13 cellular contexts compared by ENCODE assay signal in the genomic region with DNA sequence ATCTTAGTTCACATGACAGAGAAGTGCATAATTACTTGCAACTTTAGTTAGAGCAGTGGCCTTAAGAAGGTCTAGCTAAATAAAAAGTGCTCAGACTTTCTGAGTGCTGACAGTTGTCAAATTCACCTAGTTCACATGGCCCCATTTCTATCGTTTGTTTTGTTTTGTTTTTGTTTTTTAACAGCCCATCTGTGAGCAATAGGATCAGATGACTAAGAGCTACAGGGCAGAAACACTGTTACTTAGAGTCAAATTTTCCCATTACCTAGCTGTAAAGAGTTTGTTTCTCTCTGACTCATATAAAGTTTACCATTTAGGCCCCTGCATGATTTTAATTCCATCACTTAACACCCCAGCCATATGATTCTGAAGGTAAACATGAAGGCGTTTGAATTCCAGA. TPM values are rescaled to one million over a fixed set of nuclear protein-coding genes. Genes with fewer than 3 reads are reported as not detected.
A peak's percentile ranks its signal among the peaks of the same experiment; 100 is the strongest.
DNase-seq lines count a peak whose midpoint lies in the region; ATAC-seq and TF ChIP-seq lines count a peak whose summit lies in the region.
"Had no signal": no experiment of that assay in that cellular context is flagged by ENCODE, and none has a peak within 500 bp of the region (broad histone marks: within the 10 kb centered on the region; RNA-seq: fewer than 3 reads in every experiment).

No MANE protein-coding gene starts in this region.

- no peak for ATAC-seq in lower lobe of right lung
- ATAC-seq: mucosa of descending colon had no signal

- POLR2A ChIA-PET in SK-N-SH (lab: Yijun Ruan, JAX) = no interaction called here

- peaks cover 0 to 96% of the 10 kb centered on the region in 2 experiments; a peak in 3 of 4 replicates for H3K4me1 ChIP-seq in SK-N-SH (ENCODE audit: control insufficient read depth in 1 of 2, insufficient read depth in 2 of 2, low read depth in 1 of 2, low read length in 1 of 2)
- H3K4me1 ChIP-seq in smooth muscle cell (ENCODE audit: low read depth) = no peaks in the 10 kb centered on the region
- peaks cover 39% of the 10 kb centered on the region for H3K4me1 ChIP-seq in lower lobe of right lung
- H3K4me1 ChIP-seq: colonic mucosa had no signal

- intact Hi-C loops in lower lobe of right lung (cut with DNase I) = no loop called here

- TF ChIP-seq POLR2A in erythroblast (IDR thresholded peaks at IDR 0.05; ENCODE audit: low read length) = no peak

- H4K20me1 ChIP-seq in SK-N-SH (ENCODE audit: insufficient read depth) (peaks cover 37% of the 10 kb centered on the region), smooth muscle cell (ENCODE audit: low read depth) (no peaks in the 10 kb centered on the region)

- peaks cover 59 to 64% of the 10 kb centered on the region in 2 experiments for H3K36me3 ChIP-seq in SK-N-SH (replicated peaks in 1 of 2; ENCODE audit: control insufficient read depth in 1 of 2, insufficient read depth in 2 of 2, low read length in 1 of 2)
- H3K36me3 ChIP-seq in smooth muscle cell (ENCODE audit: low read depth) = no peaks in the 10 kb centered on the region
- peaks cover 28% of the 10 kb centered on the region for H3K36me3 ChIP-seq in lower lobe of right lung
- H3K36me3 ChIP-seq: colonic mucosa had no signal

- peaks cover 60% of the 10 kb centered on the region for H3F3A ChIP-seq in SK-N-SH (replicated peaks; ENCODE audit: insufficient read depth)
- no peaks in the 10 kb centered on the region for H3F3A ChIP-seq in smooth muscle cell (ENCODE audit: low read depth)

- no peak overlapping the region for H2AFZ ChIP-seq in SK-N-SH (ENCODE audit: low read depth)
- H2AFZ ChIP-seq in smooth muscle cell (ENCODE audit: low read depth) = no peak overlapping the region

- H3K27ac ChIP-seq in SK-N-SH (ENCODE audit: low read depth in 2 of 2, low read length in 1 of 2) (peak overlapping the region; percentile 26 to 79; a peak in 3 of 4 replicates), smooth muscle cell (ENCODE audit: low read depth) (peak overlapping the region; percentile 49), lower lobe of right lung (no peak overlapping the region)
- H3K27ac ChIP-seq: colonic mucosa had no signal

- H3K4me3 ChIP-seq in SK-N-SH (ENCODE audit: low read depth in 2 of 2, low read length in 1 of 2) (no peak overlapping the region), smooth muscle cell (no peak overlapping the region), lower lobe of right lung (no peak overlapping the region)
- H3K4me3 ChIP-seq: colonic mucosa, MG63, mucosa of descending colon had no signal

- H3K27me3 ChIP-seq in SK-N-SH (ENCODE audit: insufficient read depth) = no peaks in the 10 kb centered on the region
- H3K27me3 ChIP-seq in smooth muscle cell (ENCODE audit: low read depth) = no peaks in the 10 kb centered on the region
- H3K27me3 ChIP-seq in lower lobe of right lung (ENCODE audit: low read depth) = no peaks in the 10 kb centered on the region
- H3K27me3 ChIP-seq: colonic mucosa, MG63 had no signal

- H3K4me2 ChIP-seq in SK-N-SH (peak overlapping the region; percentile 13; the same call in 1 of the 2 replicates), smooth muscle cell (peak overlapping the region; percentile 13)

- no peak for TF ChIP-seq EP300 in SK-N-SH (IDR thresholded peaks at IDR 0.05; ENCODE audit: borderline replicate concordance in 1 of 2, low read depth in 1 of 2, low read length in 1 of 2)

- TF ChIP-seq CTCF in SK-N-SH (IDR thresholded peaks at IDR 0.05) = no peak
- TF ChIP-seq CTCF in smooth muscle cell (IDR thresholded peaks at IDR 0.05; ENCODE audit: borderline replicate concordance, insufficient read depth, poor library complexity, severe bottlenecking) = no peak
- no peak for TF ChIP-seq CTCF in lower lobe of right lung (IDR thresholded peaks at IDR 0.05)

- CTCF ChIA-PET in SK-N-SH (lab: Yijun Ruan, JAX) = interaction anchor here (0.7 to 0.8 kb wide), 2 partner anchors 17 to 293 kb away, joined by 3 read pairs; no protein-coding TSS in a partner anchor

- no peaks in the 10 kb centered on the region for H3K9me3 ChIP-seq in SK-N-SH
- H3K9me3 ChIP-seq in smooth muscle cell (replicated peaks; ENCODE audit: low read depth) = no peaks in the 10 kb centered on the region
- H3K9me3 ChIP-seq in lower lobe of right lung = no peaks in the 10 kb centered on the region
- H3K9me3 ChIP-seq: colonic mucosa, MG63, mucosa of descending colon had no signal

- H3K79me2 ChIP-seq in SK-N-SH (ENCODE audit: insufficient read depth) = peaks cover 100% of the 10 kb centered on the region
- no peaks in the 10 kb centered on the region for H3K79me2 ChIP-seq in smooth muscle cell (ENCODE audit: low read depth)

- peak overlapping the region; percentile 17; the same call in 1 of the 2 replicates for H3K9ac ChIP-seq in SK-N-SH
- no peak overlapping the region for H3K9ac ChIP-seq in smooth muscle cell (ENCODE audit: low read depth)

- no peaks in the 10 kb centered on the region for H3K9me2 ChIP-seq in SK-N-SH

- no peak for TF ChIP-seq RAD21 in SK-N-SH (IDR thresholded peaks at IDR 0.05; ENCODE audit: low read length)

- peak; percentile 59 for DNase-seq in H4 (ENCODE audit: low spot score)
- DNase-seq in SK-N-SH = no peak
- peak; percentile 47 for DNase-seq in fibroblast of peridontal ligament (ENCODE audit: extremely low read depth)
- no peak for DNase-seq in smooth muscle cell (lab: John Stamatoyannopoulos, UW; ENCODE audit: unreplicated experiment)
- no peak for DNase-seq in erythroblast (lab: John Stamatoyannopoulos, UW)
- DNase-seq in lower lobe of right lung = no peak
- DNase-seq in GF-D8 (lab: John Stamatoyannopoulos, UW) = no peak
- DNase-seq: activated B cell treated with CpG ODN at 0.5 μM for 24 hours, colonic mucosa, MG63, mucosa of descending colon, NCI-H446 treated with DMSO at 0.1 percent for 48 hours, SHP77 had no signal

- WGBS in SK-N-SH (ENCODE audit: low lambda C conversion rate) = 21% methylated on average over 2 of the region's 2 CpGs
- 24% methylated on average over 2 of the region's 2 CpGs for WGBS in smooth muscle cell (ENCODE audit: low lambda C conversion rate)

TF ChIP-seq in SK-N-SH, 30 proteins besides CTCF, POLR2A, EP300 and RAD21:
- TF ChIP-seq, protein P1, sequence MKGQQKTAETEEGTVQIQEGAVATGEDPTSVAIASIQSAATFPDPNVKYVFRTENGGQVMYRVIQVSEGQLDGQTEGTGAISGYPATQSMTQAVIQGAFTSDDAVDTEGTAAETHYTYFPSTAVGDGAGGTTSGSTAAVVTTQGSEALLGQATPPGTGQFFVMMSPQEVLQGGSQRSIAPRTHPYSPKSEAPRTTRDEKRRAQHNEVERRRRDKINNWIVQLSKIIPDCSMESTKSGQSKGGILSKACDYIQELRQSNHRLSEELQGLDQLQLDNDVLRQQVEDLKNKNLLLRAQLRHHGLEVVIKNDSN (IDR thresholded peaks at IDR 0.05; ENCODE audit: borderline replicate concordance, low read depth) = no peak
- TF ChIP-seq, protein P2, sequence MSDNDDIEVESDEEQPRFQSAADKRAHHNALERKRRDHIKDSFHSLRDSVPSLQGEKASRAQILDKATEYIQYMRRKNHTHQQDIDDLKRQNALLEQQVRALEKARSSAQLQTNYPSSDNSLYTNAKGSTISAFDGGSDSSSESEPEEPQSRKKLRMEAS (IDR thresholded peaks at IDR 0.05; ENCODE audit: low read depth) = 0 out of 2 replicates have a peak, but pooled peaks have one; percentile 24
- peak; percentile 50; the same call in 1 of the 2 replicates for TF ChIP-seq FOSL2 (IDR thresholded peaks at IDR 0.05; ENCODE audit: borderline replicate concordance, low read depth)
- TF ChIP-seq, protein P3, sequence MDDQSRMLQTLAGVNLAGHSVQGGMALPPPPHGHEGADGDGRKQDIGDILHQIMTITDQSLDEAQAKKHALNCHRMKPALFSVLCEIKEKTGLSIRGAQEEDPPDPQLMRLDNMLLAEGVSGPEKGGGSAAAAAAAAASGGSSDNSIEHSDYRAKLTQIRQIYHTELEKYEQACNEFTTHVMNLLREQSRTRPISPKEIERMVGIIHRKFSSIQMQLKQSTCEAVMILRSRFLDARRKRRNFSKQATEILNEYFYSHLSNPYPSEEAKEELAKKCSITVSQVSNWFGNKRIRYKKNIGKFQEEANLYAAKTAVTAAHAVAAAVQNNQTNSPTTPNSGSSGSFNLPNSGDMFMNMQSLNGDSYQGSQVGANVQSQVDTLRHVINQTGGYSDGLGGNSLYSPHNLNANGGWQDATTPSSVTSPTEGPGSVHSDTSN (IDR thresholded peaks at IDR 0.05) = 0 out of 2 replicates have a peak, but pooled peaks have one; percentile 4
- no peak for TF ChIP-seq EZH2phosphoT487 (IDR thresholded peaks at IDR 0.05; ENCODE audit: borderline replicate concordance, low read depth)
- no peak for TF ChIP-seq RXRA (IDR thresholded peaks at IDR 0.05; ENCODE audit: borderline replicate concordance, low read depth)
- TF ChIP-seq, protein P4, sequence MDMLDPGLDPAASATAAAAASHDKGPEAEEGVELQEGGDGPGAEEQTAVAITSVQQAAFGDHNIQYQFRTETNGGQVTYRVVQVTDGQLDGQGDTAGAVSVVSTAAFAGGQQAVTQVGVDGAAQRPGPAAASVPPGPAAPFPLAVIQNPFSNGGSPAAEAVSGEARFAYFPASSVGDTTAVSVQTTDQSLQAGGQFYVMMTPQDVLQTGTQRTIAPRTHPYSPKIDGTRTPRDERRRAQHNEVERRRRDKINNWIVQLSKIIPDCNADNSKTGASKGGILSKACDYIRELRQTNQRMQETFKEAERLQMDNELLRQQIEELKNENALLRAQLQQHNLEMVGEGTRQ (IDR thresholded peaks at IDR 0.05; ENCODE audit: borderline replicate concordance, low read depth, low read length) = no peak
- TF ChIP-seq JUND (IDR thresholded peaks at IDR 0.05) = peak; percentile 11; the same call in 1 of the 2 replicates

RNA-seq across cellular contexts. Expression of a gene that starts 18.8 kb away (rescaled TPM):
- total RNA-seq in H4 (2014; rRNA removed; shearing (Covaris generic)) = 210 and 218 TPM in 2 replicates
- polyA plus RNA-seq in SK-N-SH (2012; rRNA removed) (968 and 1,061 TPM in 2 replicates), smooth muscle cell (55.8 and 71.9 TPM in 2 replicates)
- 882 and 1,015 TPM in 2 replicates for polyA plus RNA-seq in SK-N-SH (2012; cell fraction: cytosol; rRNA removed)
- polyA plus RNA-seq in SK-N-SH (2012; cell fraction: nucleus; rRNA removed) = 515 and 554 TPM in 2 replicates
- total RNA-seq in smooth muscle cell (63.4 and 84.7 TPM in 2 replicates), lower lobe of right lung (531 TPM)

RNA-seq across cellular contexts. Expression of a gene that starts 44.1 kb away (rescaled TPM):
- total RNA-seq in H4 (2014; rRNA removed; shearing (Covaris generic)) = 59.4 and 67.2 TPM in 2 replicates
- polyA plus RNA-seq in SK-N-SH (2012; rRNA removed) (182 and 265 TPM in 2 replicates), smooth muscle cell (38.8 and 55.5 TPM in 2 replicates)
- 265 and 285 TPM in 2 replicates for polyA plus RNA-seq in SK-N-SH (2012; cell fraction: cytosol; rRNA removed)
- 58.7 and 83.4 TPM in 2 replicates for polyA plus RNA-seq in SK-N-SH (2012; cell fraction: nucleus; rRNA removed)
- total RNA-seq in smooth muscle cell (68.0 and 77.9 TPM in 2 replicates), lower lobe of right lung (143 TPM)
- total RNA-seq: activated B cell treated with CpG ODN at 0.5 μM for 24 hours had no signal

Comparison
In these comparisons a context has a peak if more than half of its experiments do, and no peak if none do; other contexts are left out.
1. DNase-seq: peak in H4 (single experiment) and fibroblast of peridontal ligament (single experiment); none in SK-N-SH (single experiment), smooth muscle cell (single experiment), erythroblast (0 of 2), lower lobe of right lung (single experiment) and GF-D8 (single experiment).